9 cellular contexts compared by ENCODE assay signal in genomic region chr10:103982639-103983038, GRCh38. TPM values are rescaled to one million over a fixed set of nuclear protein-coding genes. Genes with fewer than 3 reads are reported as not detected.
A peak's percentile ranks its signal among the peaks of the same experiment; 100 is the strongest.
DNase-seq lines count a peak whose midpoint lies in the region; TF ChIP-seq lines count a peak whose summit lies in the region.
"Had no signal": no experiment of that assay in that cellular context is flagged by ENCODE, and none has a peak within 500 bp of the region (broad histone marks: within the 10 kb centered on the region; RNA-seq: fewer than 3 reads in every experiment).

No MANE protein-coding gene starts in this region.

- TF ChIP-seq CTCF in cardiac muscle cell (IDR thresholded peaks at IDR 0.05; ENCODE audit: low read depth, low read length) (peak; percentile 16), right atrium auricular region (IDR thresholded peaks at IDR 0.05) (peak in 1 of 2 donors; percentile 39), OCI-LY1 (IDR thresholded peaks at IDR 0.05; ENCODE audit: low read length) (peak; percentile 66; the same call in 1 of the 2 replicates), fibroblast of mammary gland (conservative IDR thresholded peaks at IDR 0.05; ENCODE audit: control insufficient read depth, insufficient read depth, low read depth, low read length) (peak; percentile 30), lower leg skin (IDR thresholded peaks at IDR 0.05) (no peak), tibial nerve (IDR thresholded peaks at IDR 0.05) (no peak)

- H3K27me3 ChIP-seq in cardiac muscle cell (no peaks in the 10 kb centered on the region), right atrium auricular region (no peaks in the 10 kb centered on the region), OCI-LY1 (ENCODE audit: insufficient read depth, low read length) (no peaks in the 10 kb centered on the region), tibial nerve (no peaks in the 10 kb centered on the region)
- H3K27me3 ChIP-seq: SJCRH30 had no signal

- TF ChIP-seq EP300 in tibial nerve (IDR thresholded peaks at IDR 0.05) = no peak

- H3K27ac ChIP-seq in cardiac muscle cell (no peak overlapping the region), right atrium auricular region (no peak overlapping the region), OCI-LY1 (ENCODE audit: low read depth, low read length, poor library complexity, severe bottlenecking) (peak overlapping the region; percentile 74), tibial nerve (no peak overlapping the region)
- H3K27ac ChIP-seq: SJCRH30 had no signal

- WGBS in lower leg skin, 2 donors = 95% methylated on average over 4 of the region's 4 CpGs
- 94 to 97% methylated on average over 4 of the region's 4 CpGs for WGBS in tibial nerve, 2 donors

- no peak overlapping the region for H3K4me3 ChIP-seq in cardiac muscle cell
- H3K4me3 ChIP-seq in right atrium auricular region = no peak overlapping the region
- H3K4me3 ChIP-seq in OCI-LY1 (ENCODE audit: low read depth, low read length, poor library complexity, severe bottlenecking) = peak overlapping the region; percentile 21
- no peak overlapping the region for H3K4me3 ChIP-seq in fibroblast of mammary gland (ENCODE audit: control insufficient read depth, low read depth, low read length)
- no peak overlapping the region for H3K4me3 ChIP-seq in lower leg skin (ENCODE audit: low read depth, poor library complexity, severe bottlenecking)
- no peak overlapping the region for H3K4me3 ChIP-seq in tibial nerve
- H3K4me3 ChIP-seq: SJCRH30 had no signal

- H3K9ac ChIP-seq in OCI-LY1 (ENCODE audit: low read length) = no peak overlapping the region

- no peaks in the 10 kb centered on the region for H4K20me1 ChIP-seq in OCI-LY1 (ENCODE audit: insufficient read depth, low read length)

- no peak for TF ChIP-seq POLR2A in lower leg skin (IDR thresholded peaks at IDR 0.05)
- TF ChIP-seq POLR2A in tibial nerve (IDR thresholded peaks at IDR 0.05) = no peak

- no peaks in the 10 kb centered on the region; the same call in 1 of the 2 replicates for H3F3A ChIP-seq in OCI-LY1 (ENCODE audit: insufficient read depth, low read length)

- H3K36me3 ChIP-seq in cardiac muscle cell (no peaks in the 10 kb centered on the region), right atrium auricular region (no peaks in the 10 kb centered on the region), OCI-LY1 (ENCODE audit: insufficient read depth, low read length) (no peaks in the 10 kb centered on the region), tibial nerve (no peaks in the 10 kb centered on the region)
- H3K36me3 ChIP-seq: SJCRH30 had no signal

- no peaks in the 10 kb centered on the region for H3K9me2 ChIP-seq in OCI-LY1 (ENCODE audit: low read depth, low read length)

- intact Hi-C loops in lower leg skin (cut with DNase I; ENCODE audit: low total_unique reads) = no loop called here

- H3K79me2 ChIP-seq in OCI-LY1 (ENCODE audit: insufficient read depth, low read length) = peaks cover 49% of the 10 kb centered on the region

- H3K9me3 ChIP-seq in cardiac muscle cell (ENCODE audit: low read depth) (no peaks in the 10 kb centered on the region), right atrium auricular region (no peaks in the 10 kb centered on the region), OCI-LY1 (ENCODE audit: low read length) (no peaks in the 10 kb centered on the region), tibial nerve (no peaks in the 10 kb centered on the region)
- H3K9me3 ChIP-seq: SJCRH30 had no signal

- DNase-seq in cardiac muscle cell (ENCODE audit: low read depth in 1 of 2, low spot score in 1 of 2) (peak in 1 of 2 donors; percentile 44), right atrium auricular region (ENCODE audit: low spot score) (no peak), fibroblast of mammary gland (ENCODE audit: low read depth) (no peak), superior temporal gyrus (ENCODE audit: extremely low spot score) (peak; percentile 55), NCI-H128 (lab: John Stamatoyannopoulos, UW; ENCODE audit: unreplicated experiment) (no peak), lower leg skin (ENCODE audit: low spot score in 2 of 2) (no peak), tibial nerve (ENCODE audit: low spot score in 2 of 2) (no peak)

- H2AFZ ChIP-seq in OCI-LY1 (ENCODE audit: low read length) = no peak overlapping the region

- H3K4me2 ChIP-seq in OCI-LY1 (ENCODE audit: low read length) = peak overlapping the region; percentile 49

- H3K4me1 ChIP-seq in cardiac muscle cell (ENCODE audit: low read depth) (peaks cover 2% of the 10 kb centered on the region), right atrium auricular region (no peaks in the 10 kb centered on the region), OCI-LY1 (ENCODE audit: insufficient read depth, low read length, severe bottlenecking) (peaks cover 61% of the 10 kb centered on the region), tibial nerve (peaks cover 0 to 47% (median 3%) of the 10 kb centered on the region in 4 donors)
- H3K4me1 ChIP-seq: SJCRH30 had no signal

RNA-seq across cellular contexts. Expression of gene SLK, which starts 15.7 kb away (rescaled TPM):
- total RNA-seq in cardiac muscle cell (34.8 and 43.8 TPM in 2 replicates), right atrium auricular region (10 to 100 TPM; 42.4 to 57.3 TPM), lower leg skin (10 to 100 TPM; 49.2 to 68.6 (median 51.7) TPM), tibial nerve (10 to 100 TPM; 62.2 to 74.7 (median 68.0) TPM)
- 24.1 and 35.2 TPM in 2 replicates for polyA plus RNA-seq in cardiac muscle cell

Comparison
In these comparisons a context has a peak if more than half of its experiments do, and no peak if none do; other contexts are left out.
1. CTCF ChIP-seq: peak in cardiac muscle cell (single experiment), OCI-LY1 (single experiment) and fibroblast of mammary gland (single experiment); none in lower leg skin (0 of 3) and tibial nerve (0 of 5).